ENCODE assay signal across 9 cellular contexts in the genomic region with DNA sequence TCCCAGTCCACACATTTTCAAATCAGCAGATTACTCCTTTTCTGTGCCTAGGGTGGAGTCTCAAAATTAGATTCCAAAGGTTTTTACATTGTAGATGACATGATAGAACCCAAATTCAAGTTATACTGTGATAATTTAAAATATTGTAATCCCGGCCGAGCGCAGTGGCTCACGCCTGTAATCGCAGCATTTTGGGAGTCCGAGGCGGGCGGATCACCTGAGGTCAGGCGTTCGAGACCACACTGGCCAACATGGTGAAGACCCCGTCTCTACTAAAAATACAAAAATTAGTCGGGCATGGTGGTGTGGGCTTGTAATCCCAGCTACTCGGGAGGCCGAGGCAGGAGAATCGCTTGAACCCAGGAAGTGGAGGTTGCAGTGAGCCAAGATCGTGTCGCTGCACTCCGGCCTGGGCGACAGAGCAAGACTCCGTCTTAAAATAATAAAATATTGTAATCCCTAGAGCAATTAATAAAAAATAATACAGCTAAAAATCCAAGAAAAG. TPM values are rescaled to one million over a fixed set of nuclear protein-coding genes. Genes with fewer than 3 reads are reported as not detected.
DNase-seq lines count a peak whose midpoint lies in the region; ATAC-seq and TF ChIP-seq lines count a peak whose summit lies in the region.
"Had no signal": no experiment of that assay in that cellular context is flagged by ENCODE, and none has a peak within 500 bp of the region (broad histone marks: within the 10 kb centered on the region; RNA-seq: fewer than 3 reads in every experiment).

No MANE protein-coding gene starts in this region.

- H4K20me1 ChIP-seq in GM23338 (replicated peaks; ENCODE audit: insufficient read depth), result peaks cover 27% of the 10 kb centered on the region
- H4K20me1 ChIP-seq in hepatocyte (ENCODE audit: insufficient read depth, poor library complexity, severe bottlenecking), result peaks cover 27% of the 10 kb centered on the region

- TF ChIP-seq CTCF in GM23338 (conservative IDR thresholded peaks at IDR 0.05; ENCODE audit: low read depth in 2 of 2) (no peak), hepatocyte (IDR thresholded peaks at IDR 0.05; ENCODE audit: poor library complexity) (no peak), sigmoid colon (IDR thresholded peaks at IDR 0.05) (no peak)

- peaks cover 7% of the 10 kb centered on the region; the same call in 1 of the 2 replicates for H3F3A ChIP-seq in GM23338 (replicated peaks; ENCODE audit: low read depth)

- intact Hi-C loops in activated CD4-positive, alpha-beta memory T cell treated with anti-CD3 and anti-CD28 coated beads for 36 hours (cut with micrococcal nuclease), result loop anchor here (2.0 kb wide), 1 partner anchor 57 kb away; a partner anchor contains a TSS
- intact Hi-C loops in sigmoid colon (cut with DNase I), result loop anchor here (2.0 kb wide), 1 partner anchor 29 kb away; no protein-coding TSS in a partner anchor

- peak overlapping the region; percentile 92 for H3K4me2 ChIP-seq in GM23338
- peak overlapping the region; percentile 90 for H3K4me2 ChIP-seq in hepatocyte

- H3K27me3 ChIP-seq in GM23338 (ENCODE audit: insufficient read depth) (peaks cover 46% of the 10 kb centered on the region), hepatocyte (no peaks in the 10 kb centered on the region), sigmoid colon (no peaks in the 10 kb centered on the region)
- H3K27me3 ChIP-seq: tibial nerve had no signal

- H2AFZ ChIP-seq in GM23338, result peak overlapping the region; percentile 96; the same call in 1 of the 2 replicates
- peak overlapping the region; percentile 99 for H2AFZ ChIP-seq in hepatocyte

- H3K36me3 Mint-ChIP-seq in GM23338 (ENCODE audit: low read depth), result no peaks in the 10 kb centered on the region; the same call in 2 of the 3 replicates
- H3K36me3 Mint-ChIP-seq in activated CD4-positive, alpha-beta memory T cell treated with anti-CD3 and anti-CD28 coated beads for 36 hours, result no peaks in the 10 kb centered on the region

- H3K9me3 ChIP-seq in hepatocyte (ENCODE audit: low read depth), result no peaks in the 10 kb centered on the region
- no peaks in the 10 kb centered on the region for H3K9me3 ChIP-seq in sigmoid colon
- H3K9me3 ChIP-seq: tibial nerve had no signal

- peaks cover 9% of the 10 kb centered on the region; the same call in 1 of the 2 replicates for H3K4me1 ChIP-seq in GM23338 (ENCODE audit: insufficient read depth)
- H3K4me1 ChIP-seq in hepatocyte (ENCODE audit: insufficient read depth), result peaks cover 5% of the 10 kb centered on the region
- peaks cover 0 to 21% (median 12%) of the 10 kb centered on the region in 4 donors for H3K4me1 ChIP-seq in sigmoid colon

- H3K27ac Mint-ChIP-seq in GM23338, result no peak overlapping the region
- no peak overlapping the region for H3K27ac Mint-ChIP-seq in activated CD4-positive, alpha-beta memory T cell treated with anti-CD3 and anti-CD28 coated beads for 36 hours

- H3K4me1 Mint-ChIP-seq in GM23338, result peaks cover 7% of the 10 kb centered on the region; the same call in 2 of the 3 replicates
- peaks cover 11% of the 10 kb centered on the region for H3K4me1 Mint-ChIP-seq in activated CD4-positive, alpha-beta memory T cell treated with anti-CD3 and anti-CD28 coated beads for 36 hours (ENCODE audit: low read depth)

- TF ChIP-seq POLR2A in sigmoid colon (IDR thresholded peaks at IDR 0.05), result no peak

- DNase-seq in GM23338 (ENCODE audit: low spot score), result no peak
- no peak for DNase-seq in activated CD4-positive, alpha-beta memory T cell treated with anti-CD3 and anti-CD28 coated beads for 36 hours
- no peak for DNase-seq in hepatocyte (ENCODE audit: low spot score)
- peak; percentile 46 for DNase-seq in sigmoid colon
- DNase-seq in NCI-H2029 treated with DMSO at 0.1 percent for 48 hours (lab: John Stamatoyannopoulos, UW), result no peak
- no peak for DNase-seq in HK-2 (ENCODE audit: unreplicated experiment)
- no peak for DNase-seq in NOMO-1 (lab: John Stamatoyannopoulos, UW; ENCODE audit: unreplicated experiment in 2 of 2)
- DNase-seq: stimulated activated CD4-positive, alpha-beta T cell treated with anti-CD3 and anti-CD28 coated beads, Interleukin-12 subunit alpha, Interleukin-12 subunit beta, amount 100 ng/mL, for 4 hours had no signal

- POLR2A ChIA-PET in activated CD4-positive, alpha-beta memory T cell treated with anti-CD3 and anti-CD28 coated beads for 36 hours (lab: Charles Lee), result interaction anchor here (2.0 kb wide), 1 partner anchor 58 kb away, joined by 8 read pairs; a partner anchor contains a TSS

- H3K4me3 Mint-ChIP-seq in GM23338, result peak overlapping the region; percentile 81
- peak overlapping the region; percentile 70 for H3K4me3 Mint-ChIP-seq in activated CD4-positive, alpha-beta memory T cell treated with anti-CD3 and anti-CD28 coated beads for 36 hours

- CTCF ChIA-PET in activated CD4-positive, alpha-beta memory T cell treated with anti-CD3 and anti-CD28 coated beads for 36 hours (lab: Charles Lee), result interaction anchor here (0.9 kb wide), 1 partner anchor 57 kb away, joined by 5 read pairs; no protein-coding TSS in a partner anchor

- H3K36me3 ChIP-seq in GM23338 (ENCODE audit: insufficient read depth) (no peaks in the 10 kb centered on the region), hepatocyte (replicated peaks; ENCODE audit: insufficient read depth, low read depth) (no peaks in the 10 kb centered on the region), sigmoid colon (no peaks in the 10 kb centered on the region)
- H3K36me3 ChIP-seq: tibial nerve had no signal

- peaks cover 42% of the 10 kb centered on the region for H3K27me3 Mint-ChIP-seq in GM23338 (ENCODE audit: insufficient read depth, low read depth, poor library complexity)
- H3K27me3 Mint-ChIP-seq in activated CD4-positive, alpha-beta memory T cell treated with anti-CD3 and anti-CD28 coated beads for 36 hours, result peaks cover 4% of the 10 kb centered on the region

- H3K9me2 ChIP-seq in GM23338 (ENCODE audit: insufficient read depth) (no peaks in the 10 kb centered on the region), hepatocyte (replicated peaks; ENCODE audit: insufficient read depth) (no peaks in the 10 kb centered on the region)

- H3K27ac ChIP-seq in GM23338 (ENCODE audit: low read depth) (no peak overlapping the region), hepatocyte (peak overlapping the region; percentile 96), sigmoid colon (peak overlapping the region in 3 of 4 donors; percentile 81 to 83 (median 81))

- peak overlapping the region; percentile 90 for H3K4me3 ChIP-seq in GM23338
- peak overlapping the region; percentile 91 for H3K4me3 ChIP-seq in hepatocyte
- H3K4me3 ChIP-seq in sigmoid colon, result peak overlapping the region in 1 of 4 donors; percentile 91

- no peak for ATAC-seq in GM23338

- 93% methylated on average over 20 of the region's 20 CpGs for WGBS in hepatocyte (ENCODE audit: low lambda C conversion rate, missing lambda C conversion rate)
- 89 to 95% methylated on average over 20 of the region's 20 CpGs for WGBS in sigmoid colon, 2 donors

- TF ChIP-seq EP300 in sigmoid colon (IDR thresholded peaks at IDR 0.05), result no peak

- peaks cover 5% of the 10 kb centered on the region; the same call in 1 of the 3 replicates for H3K9me3 Mint-ChIP-seq in GM23338
- H3K9me3 Mint-ChIP-seq in activated CD4-positive, alpha-beta memory T cell treated with anti-CD3 and anti-CD28 coated beads for 36 hours, result no peaks in the 10 kb centered on the region

- H3K79me2 ChIP-seq in GM23338 (replicated peaks; ENCODE audit: insufficient read depth) (peaks cover 25% of the 10 kb centered on the region), hepatocyte (peaks cover 32% of the 10 kb centered on the region)

TF ChIP-seq in GM23338, 12 proteins besides CTCF, POLR2A, EP300 and RAD21 (continues in another document):
- TF ChIP-seq, protein P1, sequence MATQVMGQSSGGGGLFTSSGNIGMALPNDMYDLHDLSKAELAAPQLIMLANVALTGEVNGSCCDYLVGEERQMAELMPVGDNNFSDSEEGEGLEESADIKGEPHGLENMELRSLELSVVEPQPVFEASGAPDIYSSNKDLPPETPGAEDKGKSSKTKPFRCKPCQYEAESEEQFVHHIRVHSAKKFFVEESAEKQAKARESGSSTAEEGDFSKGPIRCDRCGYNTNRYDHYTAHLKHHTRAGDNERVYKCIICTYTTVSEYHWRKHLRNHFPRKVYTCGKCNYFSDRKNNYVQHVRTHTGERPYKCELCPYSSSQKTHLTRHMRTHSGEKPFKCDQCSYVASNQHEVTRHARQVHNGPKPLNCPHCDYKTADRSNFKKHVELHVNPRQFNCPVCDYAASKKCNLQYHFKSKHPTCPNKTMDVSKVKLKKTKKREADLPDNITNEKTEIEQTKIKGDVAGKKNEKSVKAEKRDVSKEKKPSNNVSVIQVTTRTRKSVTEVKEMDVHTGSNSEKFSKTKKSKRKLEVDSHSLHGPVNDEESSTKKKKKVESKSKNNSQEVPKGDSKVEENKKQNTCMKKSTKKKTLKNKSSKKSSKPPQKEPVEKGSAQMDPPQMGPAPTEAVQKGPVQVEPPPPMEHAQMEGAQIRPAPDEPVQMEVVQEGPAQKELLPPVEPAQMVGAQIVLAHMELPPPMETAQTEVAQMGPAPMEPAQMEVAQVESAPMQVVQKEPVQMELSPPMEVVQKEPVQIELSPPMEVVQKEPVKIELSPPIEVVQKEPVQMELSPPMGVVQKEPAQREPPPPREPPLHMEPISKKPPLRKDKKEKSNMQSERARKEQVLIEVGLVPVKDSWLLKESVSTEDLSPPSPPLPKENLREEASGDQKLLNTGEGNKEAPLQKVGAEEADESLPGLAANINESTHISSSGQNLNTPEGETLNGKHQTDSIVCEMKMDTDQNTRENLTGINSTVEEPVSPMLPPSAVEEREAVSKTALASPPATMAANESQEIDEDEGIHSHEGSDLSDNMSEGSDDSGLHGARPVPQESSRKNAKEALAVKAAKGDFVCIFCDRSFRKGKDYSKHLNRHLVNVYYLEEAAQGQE (IDR thresholded peaks at IDR 0.05; ENCODE audit: unreplicated experiment), result no peak
- no peak for TF ChIP-seq STAT1 (IDR thresholded peaks at IDR 0.05; ENCODE audit: unreplicated experiment)
- no peak for TF ChIP-seq JUNB (IDR thresholded peaks at IDR 0.05; ENCODE audit: unreplicated experiment)
- no peak for TF ChIP-seq EZH2phosphoT487 (IDR thresholded peaks at IDR 0.05; ENCODE audit: unreplicated experiment)
- no peak for TF ChIP-seq POLR2AphosphoS5 (IDR thresholded peaks at IDR 0.05; ENCODE audit: low read depth)

RNA-seq across cellular contexts. Expression of a gene that starts 1.2 kb away (rescaled TPM):
- 68.8 and 73.9 TPM in 2 replicates for total RNA-seq in GM23338 (2014; rRNA removed; shearing (Covaris generic))
- polyA plus RNA-seq in GM23338 (2016; fragmentation: Nextera tagmentation; extraction: Ambion mirVana) (19.8 and 20.0 TPM in 2 replicates), hepatocyte (56.5 and 73.4 TPM in 2 replicates), sigmoid colon (10 to 100 TPM; 45.0 to 66.4 (median 56.6) TPM)
- total RNA-seq in activated CD4-positive, alpha-beta memory T cell treated with anti-CD3 and anti-CD28 coated beads for 36 hours, result 10 to 100 TPM; 55.8 to 57.3 TPM
- total RNA-seq in hepatocyte (83.4 and 92.2 TPM in 2 replicates), sigmoid colon (10 to 100 TPM; 69.8 to 99.6 (median 77.2) TPM)

RNA-seq across cellular contexts. Expression of a gene that starts 58.0 kb away (rescaled TPM):
- total RNA-seq in GM23338 (2014; rRNA removed; shearing (Covaris generic)), result 12.8 and 21.7 TPM in 2 replicates
- polyA plus RNA-seq in GM23338 (2016; fragmentation: Nextera tagmentation; extraction: Ambion mirVana) (7.7 and 12.0 TPM in 2 replicates), hepatocyte (9.6 and 14.3 TPM in 2 replicates), sigmoid colon (1 to 10 TPM; 3.0 to 6.5 (median 4.9) TPM)
- 10 to 100 TPM; 13.7 to 15.3 TPM for total RNA-seq in activated CD4-positive, alpha-beta memory T cell treated with anti-CD3 and anti-CD28 coated beads for 36 hours
- total RNA-seq in hepatocyte (21.0 and 29.4 TPM in 2 replicates), sigmoid colon (10 to 100 TPM; 18.1 to 32.3 (median 24.4) TPM)
